In genomic region chr6:17881085-17881883, GRCh38 we compare ENCODE assay signal across 25 cellular contexts.
DNase-seq lines count a peak whose midpoint lies in the region; ATAC-seq lines count a peak whose summit lies in the region.
"Had no signal": no experiment of that assay in that cellular context is flagged by ENCODE, and none has a peak within 500 bp of the region (broad histone marks: within the 10 kb centered on the region; RNA-seq: fewer than 3 reads in every experiment).

No MANE protein-coding gene starts in this region.

- no peak overlapping the region for H3K27ac ChIP-seq in trophoblast cell (ENCODE audit: low read depth, low read length)
- H3K27ac ChIP-seq: adrenal gland, brain microvascular endothelial cell, esophagus muscularis mucosa, parathyroid adenoma, suprapubic skin had no signal

- H3K9me3 ChIP-seq in trophoblast cell (ENCODE audit: insufficient read depth, low read depth, low read length): no peaks in the 10 kb centered on the region
- H3K9me3 ChIP-seq: adrenal gland, esophagus muscularis mucosa, suprapubic skin had no signal

- no peaks in the 10 kb centered on the region for H3K79me1 ChIP-seq in trophoblast cell (ENCODE audit: low read length)

- no peak overlapping the region for H3K9ac ChIP-seq in trophoblast cell (ENCODE audit: low read length)
- H3K9ac ChIP-seq: parathyroid adenoma had no signal

- no peak overlapping the region for H2BK120ac ChIP-seq in trophoblast cell (ENCODE audit: insufficient read depth, low read length, poor library complexity)

- peaks cover 0 to 4% of the 10 kb centered on the region in 2 experiments for H3K4me1 ChIP-seq in trophoblast cell (ENCODE audit: control insufficient read depth in 1 of 2, insufficient read depth in 2 of 2, low read length in 2 of 2)

- H3K27me3 ChIP-seq in trophoblast cell (ENCODE audit: insufficient read depth, low read length): no peaks in the 10 kb centered on the region
- H3K27me3 ChIP-seq: adrenal gland, brain microvascular endothelial cell, esophagus muscularis mucosa, suprapubic skin had no signal

- no peaks in the 10 kb centered on the region for H3K79me2 ChIP-seq in trophoblast cell (ENCODE audit: control insufficient read depth, insufficient read depth, low read length, poor library complexity)
- H3K79me2 ChIP-seq: parathyroid adenoma had no signal

- no peak overlapping the region for H3K4me3 Mint-ChIP-seq in activated CD4-positive, alpha-beta T cell treated with anti-CD3 and anti-CD28 coated beads for 36 hours
- H3K4me3 Mint-ChIP-seq: activated B cell treated with CpG ODN at 0.5 μM for 24 hours; activated CD8-positive, alpha-beta T cell treated with anti-CD3 and anti-CD28 coated beads for 36 hours; CD8-positive, alpha-beta memory T cell; nephron progenitor cell had no signal

- no peak overlapping the region for H3K27ac Mint-ChIP-seq in activated CD4-positive, alpha-beta T cell treated with anti-CD3 and anti-CD28 coated beads for 36 hours
- H3K27ac Mint-ChIP-seq: activated B cell treated with CpG ODN at 0.5 μM for 24 hours; activated CD8-positive, alpha-beta T cell treated with anti-CD3 and anti-CD28 coated beads for 36 hours; CD8-positive, alpha-beta memory T cell; nephron progenitor cell had no signal

- no peak overlapping the region for H4K91ac ChIP-seq in trophoblast cell (ENCODE audit: low read depth, low read length)

- H2BK5ac ChIP-seq in trophoblast cell (ENCODE audit: low read depth, low read length, poor library complexity): no peak overlapping the region

- H4K8ac ChIP-seq in trophoblast cell (ENCODE audit: low read depth, low read length): peak overlapping the region; percentile 4

- POLR2A ChIA-PET in activated CD4-positive, alpha-beta T cell treated with anti-CD3 and anti-CD28 coated beads for 36 hours (lab: Charles Lee): interaction anchor here (0.6 to 0.7 kb wide), 2 partner anchors 179 to 237 kb away, joined by 3 to 4 read pairs; no protein-coding TSS in a partner anchor

- peaks cover 21% of the 10 kb centered on the region for H3K4me1 Mint-ChIP-seq in activated CD4-positive, alpha-beta T cell treated with anti-CD3 and anti-CD28 coated beads for 36 hours

- no peak overlapping the region for H2AK5ac ChIP-seq in trophoblast cell (ENCODE audit: low read length)

- WGBS in trophoblast cell (ENCODE audit: extremely low coverage, insufficient coverage, insufficient read length): no CpG with 5 or more reads among the region's 11 CpGs

- H4K12ac ChIP-seq in trophoblast cell (ENCODE audit: low read depth, low read length): no peak overlapping the region

- no peak overlapping the region for H3K4ac ChIP-seq in trophoblast cell (ENCODE audit: low read depth, low read length)

- peaks cover 2 to 4% of the 10 kb centered on the region in 2 experiments for H3K36me3 ChIP-seq in trophoblast cell (ENCODE audit: control insufficient read depth in 1 of 2, insufficient read depth in 2 of 2, low read length in 2 of 2)
- H3K36me3 ChIP-seq: adrenal gland, brain microvascular endothelial cell, esophagus muscularis mucosa, suprapubic skin had no signal

- H2BK12ac ChIP-seq in trophoblast cell (ENCODE audit: low read length): no peak overlapping the region

- no peak overlapping the region for H3K23ac ChIP-seq in trophoblast cell (ENCODE audit: low read length)

- no peak for ATAC-seq in left cardiac atrium
- ATAC-seq in activated CD4-positive, alpha-beta T cell treated with anti-CD3 and anti-CD28 coated beads for 36 hours: no peak
- ATAC-seq: activated CD8-positive, alpha-beta T cell treated with anti-CD3 and anti-CD28 coated beads for 36 hours; GM12878; HCT116 had no signal

- no peaks in the 10 kb centered on the region for H3K36me3 Mint-ChIP-seq in activated CD4-positive, alpha-beta T cell treated with anti-CD3 and anti-CD28 coated beads for 36 hours (ENCODE audit: low read depth)

- intact Hi-C loops in left cardiac atrium (cut with DNase I): no loop called here
- intact Hi-C loops in activated CD4-positive, alpha-beta T cell treated with anti-CD3 and anti-CD28 coated beads for 36 hours (cut with DNase I, micrococcal nuclease): loop anchor here in 1 of 2 experiments (5.0 to 10.0 kb wide), 2 partner anchors 104 to 236 kb away; partner anchors contain the start of gene KIF13A

- no peak overlapping the region for H3K4me3 ChIP-seq in trophoblast cell (ENCODE audit: low read depth, low read length)
- H3K4me3 ChIP-seq: adrenal gland, esophagus muscularis mucosa, GM12878, suprapubic skin had no signal

- H2AFZ ChIP-seq in trophoblast cell (ENCODE audit: insufficient read depth, low read length, poor library complexity): no peak overlapping the region
- H2AFZ ChIP-seq: parathyroid adenoma had no signal

- peaks cover 33% of the 10 kb centered on the region for H3K27me3 Mint-ChIP-seq in activated CD4-positive, alpha-beta T cell treated with anti-CD3 and anti-CD28 coated beads for 36 hours
- H3K27me3 Mint-ChIP-seq: activated B cell treated with CpG ODN at 0.5 μM for 24 hours had no signal

- DNase-seq in CD1c-positive myeloid dendritic cell (ENCODE audit: extremely low spot score) (peak; percentile 52), MV-4-11 (lab: John Stamatoyannopoulos, UW) (peak; percentile 77), left cardiac atrium (peak; percentile 35), trophoblast cell (peak in 1 of 2 donors; percentile 21), NCI-H2171 (lab: John Stamatoyannopoulos, UW) (no peak), foreskin melanocyte (no peak)
- no peak for DNase-seq in activated CD4-positive, alpha-beta T cell treated with anti-CD3 and anti-CD28 coated beads for 36 hours
- DNase-seq in activated CD4-positive, CD25-positive, alpha-beta regulatory T cell (lab: John Stamatoyannopoulos, UW): no peak
- DNase-seq: activated B cell treated with CpG ODN at 0.5 μM for 24 hours; activated CD8-positive, alpha-beta T cell treated with anti-CD3 and anti-CD28 coated beads for 36 hours; activated T-cell treated with anti-CD3 and anti-CD28 coated beads, Interleukin-2, amount 50 U/mL, for 1 hour; brain microvascular endothelial cell; CD8-positive, alpha-beta memory T cell; DMS53; NCI-H1417 treated with DMSO at 0.1 percent for 48 hours; NCI-H446 treated with DMSO at 0.1 percent for 48 hours; nephron progenitor cell; RPMI8226; T-helper 9 cell had no signal

- no peaks in the 10 kb centered on the region for H3K9me3 Mint-ChIP-seq in activated CD4-positive, alpha-beta T cell treated with anti-CD3 and anti-CD28 coated beads for 36 hours (ENCODE audit: low read depth)
- H3K9me3 Mint-ChIP-seq: activated B cell treated with CpG ODN at 0.5 μM for 24 hours; activated CD8-positive, alpha-beta T cell treated with anti-CD3 and anti-CD28 coated beads for 36 hours; CD8-positive, alpha-beta memory T cell; nephron progenitor cell had no signal

- H3K14ac ChIP-seq in trophoblast cell (ENCODE audit: low read length): no peak overlapping the region

- no peak overlapping the region for H3K18ac ChIP-seq in trophoblast cell (ENCODE audit: low read length)

- CTCF ChIA-PET in activated CD4-positive, alpha-beta T cell treated with anti-CD3 and anti-CD28 coated beads for 36 hours (lab: Charles Lee): no interaction called here

- no peak overlapping the region for H3K4me2 ChIP-seq in trophoblast cell (ENCODE audit: low read length)

Comparison
In these comparisons a context has a peak if more than half of its experiments do, and no peak if none do; other contexts are left out.
1. DNase-seq: peak in CD1c-positive myeloid dendritic cell (single experiment), MV-4-11 (single experiment) and left cardiac atrium (single experiment); none in NCI-H2171 (single experiment), activated CD4-positive, alpha-beta T cell treated with anti-CD3 and anti-CD28 coated beads for 36 hours (single experiment), activated CD4-positive, CD25-positive, alpha-beta regulatory T cell (0 of 4) and foreskin melanocyte (single experiment).